In the genomic region with DNA sequence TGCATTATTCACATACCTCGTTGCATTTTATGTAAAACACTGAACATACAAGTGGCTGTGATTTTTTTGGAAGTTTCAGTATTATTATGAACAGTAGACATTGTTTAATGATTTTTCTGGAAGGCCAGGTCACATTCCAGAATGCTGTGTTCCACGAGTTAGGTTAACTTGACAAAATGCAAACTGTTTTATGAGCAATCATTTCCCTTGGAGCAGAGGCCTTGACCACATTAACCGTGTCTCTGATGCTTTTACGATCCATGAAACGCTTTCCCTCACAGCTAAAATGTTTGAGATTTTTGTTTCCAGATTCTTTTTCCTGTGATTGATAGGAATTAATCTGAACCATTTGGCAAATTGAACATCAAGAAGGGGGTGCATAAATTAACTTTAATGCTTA, we compare ENCODE assay signal across 14 cellular contexts. TPM values are rescaled to one million over a fixed set of nuclear protein-coding genes. Genes with fewer than 3 reads are reported as not detected.
DNase-seq lines count a peak whose midpoint lies in the region; ATAC-seq, FAIRE-seq and TF ChIP-seq lines count a peak whose summit lies in the region.
"Had no signal": no experiment of that assay in that cellular context is flagged by ENCODE, and none has a peak within 500 bp of the region (broad histone marks: within the 10 kb centered on the region; RNA-seq: fewer than 3 reads in every experiment).

No MANE protein-coding gene starts in this region.

- H3K4me3 ChIP-seq in GM12878 (no peak overlapping the region), skeletal muscle satellite cell (ENCODE audit: low read length) (no peak overlapping the region)
- H3K4me3 ChIP-seq: tibial nerve had no signal

- H3K36me3 ChIP-seq in GM12878 (ENCODE audit: control insufficient read depth in 2 of 2, insufficient read depth in 2 of 2, low read length in 1 of 2), result no peaks in the 10 kb centered on the region; a peak in 1 of 4 replicates
- H3K36me3 ChIP-seq in skeletal muscle satellite cell (ENCODE audit: insufficient read depth, low read length), result no peaks in the 10 kb centered on the region

- intact Hi-C loops in GM12878 (cut with micrococcal nuclease; ENCODE audit: unreplicated experiment), result no loop called here

- H3K9me3 ChIP-seq in GM12878 (replicated peaks; ENCODE audit: control insufficient read depth, insufficient read depth, low read length) (no peaks in the 10 kb centered on the region; the same call in 2 of the 3 replicates), skeletal muscle satellite cell (replicated peaks; ENCODE audit: low read length) (no peaks in the 10 kb centered on the region)
- H3K9me3 ChIP-seq: tibial nerve had no signal

- TF ChIP-seq EP300 in GM12878 (IDR thresholded peaks at IDR 0.05; ENCODE audit: borderline replicate concordance in 1 of 2, control insufficient read depth in 1 of 2, low read depth in 2 of 2, low read length in 2 of 2), result no peak

- 71% methylated on average over 5 of the region's 5 CpGs for WGBS in GM12878 (ENCODE audit: insufficient coverage, insufficient replicate concordance, low lambda C conversion rate, missing lambda C conversion rate)

- no peak overlapping the region for H3K9ac ChIP-seq in GM12878 (ENCODE audit: control insufficient read depth, insufficient read depth, low read length)
- H3K9ac ChIP-seq in skeletal muscle satellite cell (ENCODE audit: low read depth, low read length), result no peak overlapping the region

- no peak overlapping the region for H3K27ac ChIP-seq in GM12878 (ENCODE audit: control insufficient read depth, insufficient read depth)

- H3K4me2 ChIP-seq in GM12878 (ENCODE audit: control insufficient read depth, insufficient read depth) (no peak overlapping the region), skeletal muscle satellite cell (ENCODE audit: low read length) (peak overlapping the region; percentile 12)

- DNase-seq in GM19239 (ENCODE audit: insufficient read length, low spot score), result no peak
- no peak for DNase-seq in GM12878 (ENCODE audit: low read depth, low spot score)
- peak; percentile 75 for DNase-seq in iris pigment epithelial cell (ENCODE audit: low read depth)
- DNase-seq in Ammon's horn (ENCODE audit: low spot score), result no peak
- no peak for DNase-seq in islet precursor cell
- DNase-seq: Calu3, NCI-H1105, occipital lobe, T-helper 17 cell had no signal

- H3K4me1 ChIP-seq in GM12878 (ENCODE audit: control insufficient read depth, insufficient read depth, low read length) (peaks cover 11% of the 10 kb centered on the region), skeletal muscle satellite cell (ENCODE audit: control insufficient read depth, insufficient read depth, low read length) (peaks cover 58% of the 10 kb centered on the region)

- SMC1A ChIA-PET in GM12878 (lab: Charles Lee; ENCODE audit: uncharacterized antibody, unreplicated experiment), result interaction anchor here (1.7 kb wide), 1 partner anchor 11 kb away, joined by 4 read pairs; no protein-coding TSS in a partner anchor

- RAD21 ChIA-PET in GM12878 (lab: Charles Lee; ENCODE audit: unreplicated experiment), result no interaction called here

- H3K79me2 ChIP-seq in GM12878 (ENCODE audit: control insufficient read depth, insufficient read depth, low read length), result no peaks in the 10 kb centered on the region

- H4K20me1 ChIP-seq in GM12878 (ENCODE audit: control insufficient read depth, insufficient read depth), result peaks cover 4% of the 10 kb centered on the region; the same call in 1 of the 2 replicates

- peak; percentile 47 for FAIRE-seq in GM19239 (lab: Jason Lieb, UNC)
- FAIRE-seq in GM12878 (lab: Jason Lieb, UNC), result peak; percentile 54

- CTCF ChIA-PET in GM12878 (lab: Yijun Ruan, JAX), result no interaction called here

- TF ChIP-seq RAD21 in GM12878 (IDR thresholded peaks at IDR 0.05; ENCODE audit: insufficient read depth, low read depth, low read length), result no peak

- TF ChIP-seq POLR2A in GM12878 (IDR thresholded peaks at IDR 0.05; ENCODE audit: low read depth, low read length), result no peak

- POLR2A ChIA-PET in GM12878 (lab: Charles Lee), result no interaction called here

- TF ChIP-seq CTCF in GM12878 (IDR thresholded peaks at IDR 0.05 in 2 of 3, conservative IDR thresholded peaks at IDR 0.05 in 1 of 3; ENCODE audit: control insufficient read depth in 2 of 3, extremely low read depth in 1 of 3, insufficient read depth in 1 of 3, low read depth in 3 of 3, low read length in 3 of 3), result no peak

- H3K27me3 ChIP-seq in GM12878 (replicated peaks in 1 of 2; ENCODE audit: control insufficient read depth in 2 of 2, insufficient read depth in 2 of 2, low read length in 1 of 2) (no peaks in the 10 kb centered on the region), skeletal muscle satellite cell (ENCODE audit: control insufficient read depth, insufficient read depth, low read length) (no peaks in the 10 kb centered on the region)
- H3K27me3 ChIP-seq: tibial nerve had no signal

- H2AFZ ChIP-seq in GM12878 (ENCODE audit: control insufficient read depth, low read depth, low read length), result no peak overlapping the region

- in situ Hi-C loops in GM12878 (cut with MboI), result no loop called here

- no peak for ATAC-seq in GM12878
- no peak for ATAC-seq in HG03571 (IDR thresholded peaks at IDR 0.05; ENCODE audit: unreplicated experiment)
- no peak for ATAC-seq in HG02610 (IDR thresholded peaks at IDR 0.05; ENCODE audit: unreplicated experiment)
- ATAC-seq: activated naive CD4-positive, alpha-beta T cell treated with anti-CD3 and anti-CD28 coated beads, Interleukin-2, amount 50 U/mL, for 72 hours had no signal

- no TSS peak for BruUV-seq in GM12878 (replicated peaks; lab: Mats Ljungman, UMichigan)

TF ChIP-seq in GM12878, 131 proteins besides CTCF, POLR2A, EP300 and RAD21 (continues in another document):
- no peak for TF ChIP-seq KLF5 (IDR thresholded peaks at IDR 0.05; ENCODE audit: partially characterized antibody)
- no peak for TF ChIP-seq BCL11A (IDR thresholded peaks at IDR 0.05; ENCODE audit: low read depth, low read length)
- TF ChIP-seq, protein P1, sequence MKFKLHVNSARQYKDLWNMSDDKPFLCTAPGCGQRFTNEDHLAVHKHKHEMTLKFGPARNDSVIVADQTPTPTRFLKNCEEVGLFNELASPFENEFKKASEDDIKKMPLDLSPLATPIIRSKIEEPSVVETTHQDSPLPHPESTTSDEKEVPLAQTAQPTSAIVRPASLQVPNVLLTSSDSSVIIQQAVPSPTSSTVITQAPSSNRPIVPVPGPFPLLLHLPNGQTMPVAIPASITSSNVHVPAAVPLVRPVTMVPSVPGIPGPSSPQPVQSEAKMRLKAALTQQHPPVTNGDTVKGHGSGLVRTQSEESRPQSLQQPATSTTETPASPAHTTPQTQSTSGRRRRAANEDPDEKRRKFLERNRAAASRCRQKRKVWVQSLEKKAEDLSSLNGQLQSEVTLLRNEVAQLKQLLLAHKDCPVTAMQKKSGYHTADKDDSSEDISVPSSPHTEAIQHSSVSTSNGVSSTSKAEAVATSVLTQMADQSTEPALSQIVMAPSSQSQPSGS (IDR thresholded peaks at IDR 0.05; ENCODE audit: low read length), result no peak
- TF ChIP-seq, protein P2, sequence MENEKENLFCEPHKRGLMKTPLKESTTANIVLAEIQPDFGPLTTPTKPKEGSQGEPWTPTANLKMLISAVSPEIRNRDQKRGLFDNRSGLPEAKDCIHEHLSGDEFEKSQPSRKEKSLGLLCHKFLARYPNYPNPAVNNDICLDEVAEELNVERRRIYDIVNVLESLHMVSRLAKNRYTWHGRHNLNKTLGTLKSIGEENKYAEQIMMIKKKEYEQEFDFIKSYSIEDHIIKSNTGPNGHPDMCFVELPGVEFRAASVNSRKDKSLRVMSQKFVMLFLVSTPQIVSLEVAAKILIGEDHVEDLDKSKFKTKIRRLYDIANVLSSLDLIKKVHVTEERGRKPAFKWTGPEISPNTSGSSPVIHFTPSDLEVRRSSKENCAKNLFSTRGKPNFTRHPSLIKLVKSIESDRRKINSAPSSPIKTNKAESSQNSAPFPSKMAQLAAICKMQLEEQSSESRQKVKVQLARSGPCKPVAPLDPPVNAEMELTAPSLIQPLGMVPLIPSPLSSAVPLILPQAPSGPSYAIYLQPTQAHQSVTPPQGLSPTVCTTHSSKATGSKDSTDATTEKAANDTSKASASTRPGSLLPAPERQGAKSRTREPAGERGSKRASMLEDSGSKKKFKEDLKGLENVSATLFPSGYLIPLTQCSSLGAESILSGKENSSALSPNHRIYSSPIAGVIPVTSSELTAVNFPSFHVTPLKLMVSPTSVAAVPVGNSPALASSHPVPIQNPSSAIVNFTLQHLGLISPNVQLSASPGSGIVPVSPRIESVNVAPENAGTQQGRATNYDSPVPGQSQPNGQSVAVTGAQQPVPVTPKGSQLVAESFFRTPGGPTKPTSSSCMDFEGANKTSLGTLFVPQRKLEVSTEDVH (IDR thresholded peaks at IDR 0.05; ENCODE audit: low read depth, partially characterized antibody), result no peak
- TF ChIP-seq CHD1 (IDR thresholded peaks at IDR 0.05; ENCODE audit: low read depth, low read length), result no peak
- TF ChIP-seq, protein P3, sequence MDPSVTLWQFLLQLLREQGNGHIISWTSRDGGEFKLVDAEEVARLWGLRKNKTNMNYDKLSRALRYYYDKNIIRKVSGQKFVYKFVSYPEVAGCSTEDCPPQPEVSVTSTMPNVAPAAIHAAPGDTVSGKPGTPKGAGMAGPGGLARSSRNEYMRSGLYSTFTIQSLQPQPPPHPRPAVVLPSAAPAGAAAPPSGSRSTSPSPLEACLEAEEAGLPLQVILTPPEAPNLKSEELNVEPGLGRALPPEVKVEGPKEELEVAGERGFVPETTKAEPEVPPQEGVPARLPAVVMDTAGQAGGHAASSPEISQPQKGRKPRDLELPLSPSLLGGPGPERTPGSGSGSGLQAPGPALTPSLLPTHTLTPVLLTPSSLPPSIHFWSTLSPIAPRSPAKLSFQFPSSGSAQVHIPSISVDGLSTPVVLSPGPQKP (IDR thresholded peaks at IDR 0.05; ENCODE audit: low read depth, low read length), result no peak

RNA-seq across cellular contexts. Expression of a gene that starts 57.8 kb away (rescaled TPM):
- 32.9 and 34.6 TPM in 2 replicates for total RNA-seq in GM12878 (2013; cell fraction: nucleolus; rRNA removed)
- total RNA-seq in GM12878 (2014; rRNA removed), result 7.0 TPM in 2 replicates
- total RNA-seq in GM12878 (2014; rRNA removed; fragmentation: Illumina TruSeq; extraction: Trizol), result 6.3 and 7.7 TPM in 2 replicates
- 6.6 and 7.6 TPM in 2 replicates for total RNA-seq in GM12878 (2021)
- 2.8 TPM for polyA plus RNA-seq in GM12878 (2011; ENCODE audit: low read depth)
- 6.4 and 7.6 TPM in 2 replicates for polyA plus RNA-seq in GM12878 (2011; rRNA removed)
- 4.7 and 7.0 TPM in 2 replicates for polyA plus RNA-seq in GM12878 (2011; cell fraction: cytosol; rRNA removed)
- 5.3 and 5.7 TPM in 2 replicates for polyA plus RNA-seq in GM12878 (2011; cell fraction: nucleus; rRNA removed)
- 5.3 TPM in 2 replicates for polyA plus RNA-seq in GM12878 (2012)
- polyA plus RNA-seq in GM12878 (2014; fragmentation: Illumina TruSeq; extraction: Trizol), result 5.0 and 5.6 TPM in 2 replicates
- 1 to 10 TPM; 1.6 to 2.1 TPM for polyA plus RNA-seq in GM12878 (2014; fragmentation: Nextera tagmentation; extraction: Ambion mirVana)
- 1.7 and 2.9 TPM in 2 replicates for polyA plus RNA-seq in GM12878 (2014; rRNA removed)
- polyA plus RNA-seq in GM12878 (2016; fragmentation: Nextera tagmentation; extraction: Ambion mirVana), result 1 to 10 TPM; 9.6 to 9.7 TPM
- polyA minus RNA-seq in GM12878 (2011; rRNA and poly(A)+ RNA removed), result 19.7 and 30.4 TPM in 2 replicates
- polyA minus RNA-seq in GM12878 (2011; cell fraction: cytosol; rRNA and poly(A)+ RNA removed), result 6.4 and 10.2 TPM in 2 replicates
- 7.4 and 10.0 TPM in 2 replicates for polyA minus RNA-seq in GM12878 (2011; cell fraction: nucleus; rRNA and poly(A)+ RNA removed)
- 28.6 and 29.7 TPM in 2 replicates for total RNA-seq in skeletal muscle satellite cell (2012; rRNA removed)
